13 cellular contexts compared by ENCODE assay signal in the genomic region with DNA sequence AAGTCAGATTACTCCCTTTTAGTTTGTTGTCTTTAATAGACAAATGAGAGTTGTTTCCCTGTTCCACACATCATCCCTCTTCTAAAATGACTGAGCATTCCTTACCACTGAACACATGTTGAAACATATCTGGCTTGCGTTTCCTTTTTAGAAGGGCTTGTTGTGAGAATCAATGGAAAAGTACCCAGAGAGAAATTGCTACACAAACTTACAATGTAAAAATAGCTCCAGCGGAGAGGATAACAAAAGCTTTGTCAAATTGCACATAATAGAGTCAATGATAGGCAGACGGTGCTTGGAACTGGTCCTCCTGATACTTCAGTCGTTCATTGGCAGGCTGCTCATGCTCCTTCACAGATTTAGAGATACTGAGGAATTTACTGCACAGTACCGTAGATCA.
DNase-seq lines count a peak whose midpoint lies in the region; ATAC-seq and TF ChIP-seq lines count a peak whose summit lies in the region.
"Had no signal": no experiment of that assay in that cellular context is flagged by ENCODE, and none has a peak within 500 bp of the region (broad histone marks: within the 10 kb centered on the region; RNA-seq: fewer than 3 reads in every experiment).

No MANE protein-coding gene starts in this region.

- intact Hi-C loops in Right ventricle myocardium inferior (cut with DNase I), result loop anchor here (5.0 kb wide), 1 partner anchor 42 kb away; no protein-coding TSS in a partner anchor
- intact Hi-C loops in left ventricle myocardium inferior (cut with micrococcal nuclease), result no loop called here
- intact Hi-C loops in vagina (cut with DNase I), result no loop called here

- H3K36me3 ChIP-seq in left ventricle myocardium inferior (no peaks in the 10 kb centered on the region), vagina (no peaks in the 10 kb centered on the region)
- H3K36me3 ChIP-seq: tibial artery had no signal

- no peaks in the 10 kb centered on the region for H3K9me3 ChIP-seq in left ventricle myocardium inferior (replicated peaks)
- no peaks in the 10 kb centered on the region for H3K9me3 ChIP-seq in vagina
- H3K9me3 ChIP-seq: tibial artery had no signal

- TF ChIP-seq POLR2A in vagina (IDR thresholded peaks at IDR 0.05), result no peak

- H3K27ac ChIP-seq in left ventricle myocardium inferior (replicated peaks), result no peak overlapping the region
- H3K27ac ChIP-seq in vagina, result peak overlapping the region; percentile 25

- H3K27me3 ChIP-seq in left ventricle myocardium inferior (ENCODE audit: low read depth), result no peaks in the 10 kb centered on the region
- H3K27me3 ChIP-seq in vagina, result no peaks in the 10 kb centered on the region
- H3K27me3 ChIP-seq: tibial artery had no signal

- H3K4me3 ChIP-seq in left ventricle myocardium inferior, result no peak overlapping the region
- H3K4me3 ChIP-seq in vagina, result no peak overlapping the region
- H3K4me3 ChIP-seq: tibial artery had no signal

- peak; percentile 80 for ATAC-seq in Right ventricle myocardium inferior
- ATAC-seq in HG02970 (IDR thresholded peaks at IDR 0.05; ENCODE audit: low FRiP score, unreplicated experiment), result no peak
- ATAC-seq: T-helper 17 cell had no signal

- H3K4me1 ChIP-seq in left ventricle myocardium inferior (no peaks in the 10 kb centered on the region), vagina (no peaks in the 10 kb centered on the region)

- DNase-seq in Right ventricle myocardium inferior (ENCODE audit: missing footprints) (no peak), left ventricle myocardium inferior (no peak), dermis microvascular lymphatic vessel endothelial cell (ENCODE audit: low read depth in 2 of 2) (peak; percentile 1 to 8), inferior parietal cortex (ENCODE audit: extremely low spot score) (peak; percentile 44), vagina (ENCODE audit: extremely low spot score in 2 of 2) (no peak), SW 1271 (lab: John Stamatoyannopoulos, UW) (no peak)
- DNase-seq in activated CD4-positive, alpha-beta T cell treated with anti-CD3 and anti-CD28 coated beads for 4 hours, result no peak
- DNase-seq: activated CD4-positive, alpha-beta T cell treated with anti-CD3 and anti-CD28 coated beads, Interleukin-2, amount 50 U/mL, for 48 hours; DMS79 treated with DMSO at 0.1 percent for 48 hours; NCI-H187 treated with DMSO at 0.1 percent for 48 hours; T-helper 17 cell; tibial artery had no signal

- TF ChIP-seq CTCF in left ventricle myocardium inferior (IDR thresholded peaks at IDR 0.05; ENCODE audit: borderline replicate concordance) (no peak), vagina (IDR thresholded peaks at IDR 0.05) (no peak)

Comparison
In these comparisons a context has a peak if more than half of its experiments do, and no peak if none do; other contexts are left out.
1. DNase-seq: peak in dermis microvascular lymphatic vessel endothelial cell (2 of 2) and inferior parietal cortex (single experiment); none in Right ventricle myocardium inferior (single experiment), left ventricle myocardium inferior (single experiment), vagina (0 of 2), activated CD4-positive, alpha-beta T cell treated with anti-CD3 and anti-CD28 coated beads for 4 hours (0 of 2) and SW 1271 (0 of 2).